Comparison of ENCODE assay signal across 8 cellular contexts in genomic region chr6:31821301-31822037, GRCh38. TPM values are rescaled to one million over a fixed set of nuclear protein-coding genes. Genes with fewer than 3 reads are reported as not detected.
DNase-seq lines count a peak whose midpoint lies in the region; ATAC-seq, FAIRE-seq and TF ChIP-seq lines count a peak whose summit lies in the region.

No MANE protein-coding gene starts in this region.

- WGBS in adrenal gland, 4 donors = 1 to 4% (median 3%) methylated on average over 33 to 39 of the region's 39 CpGs
- WGBS in psoas muscle, 3 donors = 4 to 5% (median 4%) methylated on average over 35 to 39 of the region's 39 CpGs

- peak; percentile 81; the same call in 1 of the 2 replicates for TF ChIP-seq POLR2A in GM12892 (IDR thresholded peaks at IDR 0.05; ENCODE audit: low read depth, low read length)
- no peak for TF ChIP-seq POLR2A in adrenal gland (IDR thresholded peaks at IDR 0.05)

- ATAC-seq in HG03432 (IDR thresholded peaks at IDR 0.05; ENCODE audit: unreplicated experiment) (peak; percentile 48), psoas muscle (peak; percentile 32 to 50 (median 46))

- H3K27ac ChIP-seq in SJSA1 = peak overlapping the region; percentile 85
- peak overlapping the region; percentile 89 to 100 (median 97) for H3K27ac ChIP-seq in adrenal gland
- peak overlapping the region; percentile 91 for H3K27ac ChIP-seq in psoas muscle

- no peaks in the 10 kb centered on the region for H3K27me3 ChIP-seq in SJSA1 (replicated peaks)
- no peaks in the 10 kb centered on the region for H3K27me3 ChIP-seq in adrenal gland
- H3K27me3 ChIP-seq in psoas muscle (ENCODE audit: insufficient read depth in 3 of 3, low read length in 2 of 3) = no peaks in the 10 kb centered on the region

- TF ChIP-seq CTCF in adrenal gland (IDR thresholded peaks at IDR 0.05) = no peak
- no peak for TF ChIP-seq CTCF in psoas muscle (IDR thresholded peaks at IDR 0.05)

- H3K36me3 ChIP-seq in SJSA1 (peaks cover 13% of the 10 kb centered on the region), adrenal gland (replicated peaks in 1 of 2) (no peaks in the 10 kb centered on the region), psoas muscle (ENCODE audit: insufficient read depth in 1 of 2, low read depth in 1 of 2) (no peaks in the 10 kb centered on the region)

- H3K9me3 ChIP-seq in SJSA1 (replicated peaks) (no peaks in the 10 kb centered on the region), adrenal gland (replicated peaks in 1 of 3) (no peaks in the 10 kb centered on the region), psoas muscle (no peaks in the 10 kb centered on the region)

- DNase-seq in GM12892 (ENCODE audit: insufficient read length) (peak; percentile 67), SJSA1 (ENCODE audit: low read depth in 1 of 2, low spot score in 2 of 2) (peak; percentile 58 to 80), adrenal gland (peak; percentile 64 to 88 (median 78)), hypothalamus (lab: John Stamatoyannopoulos, UW) (peak in 43 of 51 donors; percentile 14 to 89 (median 58)), psoas muscle (peak; percentile 78 to 85), NCI-H2171 (lab: John Stamatoyannopoulos, UW) (no peak), RCC 7860 (ENCODE audit: low spot score) (no peak)

- FAIRE-seq in GM12892 (lab: Jason Lieb, UNC) (peak; percentile 63), RCC 7860 (lab: Jason Lieb, UNC) (no peak)

- H3K4me1 ChIP-seq in SJSA1 (replicated peaks) (peaks cover 45% of the 10 kb centered on the region), adrenal gland (replicated peaks in 1 of 2) (peaks cover 27 to 61% of the 10 kb centered on the region in 2 donors), psoas muscle (peaks cover 47% of the 10 kb centered on the region)

- H3K4me3 ChIP-seq in SJSA1 (peak overlapping the region; percentile 42), adrenal gland (peak overlapping the region in 3 of 4 donors; percentile 22 to 55 (median 50)), psoas muscle (peak overlapping the region; percentile 64)

- intact Hi-C loops in adrenal gland (cut with DNase I) = no loop called here
- intact Hi-C loops in psoas muscle (cut with DNase I) = no loop called here

RNA-seq across cellular contexts. Expression of gene HSPA1B, which starts 6.1 kb away (rescaled TPM):
- polyA plus RNA-seq in GM12892 (2012; ENCODE audit: missing spikeins) = 7.1 TPM
- total RNA-seq in SJSA1 (2014; rRNA removed; shearing (Covaris generic)) = 218 and 257 TPM in 2 replicates
- total RNA-seq in adrenal gland (100 to 1,000 TPM; 156 to 424 (median 244) TPM), psoas muscle (100 to 1,000 TPM; 199 to 721 (median 347) TPM)
- polyA plus RNA-seq in adrenal gland (100 to 1,000 TPM in 1 of 3 donors, 10 to 100 TPM in 2; 29.0 to 102 (median 38.6) TPM), psoas muscle (100 to 1,000 TPM in 2 of 3 donors, 10 to 100 TPM in 1; 19.4 to 148 (median 104) TPM)

RNA-seq across cellular contexts. Expression of gene HSPA1A, which starts 6.1 kb away (rescaled TPM):
- 8.1 TPM for polyA plus RNA-seq in GM12892 (2012; ENCODE audit: missing spikeins)
- total RNA-seq in SJSA1 (2014; rRNA removed; shearing (Covaris generic)) = 211 and 214 TPM in 2 replicates
- total RNA-seq in adrenal gland = 100 to 1,000 TPM; 153 to 261 (median 217) TPM
- polyA plus RNA-seq in adrenal gland = 10 to 100 TPM; 48.5 to 89.4 (median 84.3) TPM
- 100 to 1,000 TPM; 241 to 940 (median 407) TPM for total RNA-seq in psoas muscle
- 100 to 1,000 TPM in 2 of 3 donors, 10 to 100 TPM in 1; 37.1 to 319 (median 203) TPM for polyA plus RNA-seq in psoas muscle

RNA-seq across cellular contexts. Expression of gene HSPA1L, which starts 6.4 kb away (rescaled TPM):
- polyA plus RNA-seq in GM12892 (2012; ENCODE audit: missing spikeins) = 1.2 TPM
- total RNA-seq in SJSA1 (2014; rRNA removed; shearing (Covaris generic)) = 0.78 and 0.87 TPM in 2 replicates
- total RNA-seq in adrenal gland (1 to 10 TPM in 7 of 8 donors, under 1 TPM in 1; 0.79 to 3.6 (median 1.9) TPM), psoas muscle (1 to 10 TPM; 2.5 to 6.2 (median 4.4) TPM)
- polyA plus RNA-seq in adrenal gland (1 to 10 TPM; 1.0 to 5.3 (median 1.1) TPM), psoas muscle (10 to 100 TPM in 1 of 3 donors, 1 to 10 TPM in 1, under 1 TPM in 1; 0.86 to 23.1 (median 3.3) TPM)

RNA-seq across cellular contexts. Expression of gene LSM2, which starts 14.7 kb away (rescaled TPM):
- 161 TPM for polyA plus RNA-seq in GM12892 (2012; ENCODE audit: missing spikeins)
- total RNA-seq in SJSA1 (2014; rRNA removed; shearing (Covaris generic)) = 72.6 and 89.4 TPM in 2 replicates
- total RNA-seq in adrenal gland (10 to 100 TPM; 38.2 to 61.3 (median 44.6) TPM), psoas muscle (10 to 100 TPM; 19.5 to 42.9 (median 28.7) TPM)
- polyA plus RNA-seq in adrenal gland (10 to 100 TPM; 28.0 to 55.2 (median 42.8) TPM), psoas muscle (10 to 100 TPM; 35.3 to 92.1 (median 44.2) TPM)

RNA-seq across cellular contexts. Expression of gene VARS1, which starts 25.9 kb away (rescaled TPM):
- polyA plus RNA-seq in GM12892 (2012; ENCODE audit: missing spikeins) = 54.6 TPM
- 23.1 and 39.5 TPM in 2 replicates for total RNA-seq in SJSA1 (2014; rRNA removed; shearing (Covaris generic))
- total RNA-seq in adrenal gland = 10 to 100 TPM; 37.8 to 90.8 (median 55.9) TPM
- polyA plus RNA-seq in adrenal gland = 10 to 100 TPM; 58.6 to 74.6 (median 59.2) TPM
- 100 to 1,000 TPM in 1 of 4 donors, 10 to 100 TPM in 3; 53.2 to 108 (median 76.1) TPM for total RNA-seq in psoas muscle
- 10 to 100 TPM; 43.9 to 70.4 (median 57.4) TPM for polyA plus RNA-seq in psoas muscle

Comparison
In these comparisons a context has a peak if more than half of its experiments do, and no peak if none do; other contexts are left out.
1. DNase-seq: peak in GM12892 (single experiment), SJSA1 (2 of 2), adrenal gland (7 of 7), hypothalamus (43 of 51) and psoas muscle (2 of 2); none in NCI-H2171 (single experiment) and RCC 7860 (single experiment).
2. Peak in every context shown above with its lines, with median percentiles within 50 percentile points of each other: H3K27ac ChIP-seq and H3K4me3 ChIP-seq.